10 cellular contexts compared by ENCODE assay signal in the genomic region with DNA sequence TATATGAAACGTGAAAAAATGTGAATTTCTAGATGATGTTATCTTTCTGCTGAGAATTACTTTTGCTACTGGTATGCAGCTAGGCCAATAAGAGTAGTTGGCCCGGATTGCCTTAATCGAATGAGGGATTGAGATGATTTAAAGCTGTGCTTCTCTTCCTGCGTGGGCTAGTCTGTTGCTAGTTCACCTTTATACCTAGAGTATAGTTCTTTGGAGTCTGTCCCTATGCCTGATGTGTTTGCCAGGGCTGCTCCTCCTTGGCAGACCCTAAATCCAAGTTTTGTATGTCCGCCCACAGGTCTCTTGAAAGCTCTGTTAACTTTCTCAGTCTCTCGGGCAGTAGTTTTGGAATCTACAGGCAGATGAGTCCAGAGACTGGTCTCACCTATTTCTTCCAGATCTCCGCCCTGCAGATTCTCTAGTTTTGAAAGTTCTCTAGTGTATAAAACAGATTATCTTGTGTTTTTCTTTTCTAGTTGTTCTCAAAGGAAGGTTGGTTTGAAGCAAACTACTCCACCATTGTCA.
DNase-seq lines count a peak whose midpoint lies in the region; ATAC-seq and TF ChIP-seq lines count a peak whose summit lies in the region.
"Had no signal": no experiment of that assay in that cellular context is flagged by ENCODE, and none has a peak within 500 bp of the region (broad histone marks: within the 10 kb centered on the region; RNA-seq: fewer than 3 reads in every experiment).

No MANE protein-coding gene starts in this region.

- H3K4me3 ChIP-seq in heart right ventricle = no peak overlapping the region
- H3K4me3 ChIP-seq in esophagus muscularis mucosa = no peak overlapping the region
- H3K4me3 ChIP-seq in tibial nerve = no peak overlapping the region
- H3K4me3 ChIP-seq in H7 (ENCODE audit: insufficient read depth, low read depth, low read length) = no peak overlapping the region
- H3K4me3 ChIP-seq: A549, ovary had no signal

- DNase-seq in heart right ventricle = no peak
- no peak for DNase-seq in Right ventricle myocardium inferior (ENCODE audit: missing footprints)
- DNase-seq in esophagus muscularis mucosa (ENCODE audit: extremely low spot score) = no peak
- no peak for DNase-seq in tibial nerve (ENCODE audit: low spot score in 2 of 2)
- no peak for DNase-seq in activated CD4-positive, alpha-beta T cell treated with anti-CD3 and anti-CD28 coated beads, Interleukin-2, amount 10 ng/mL, durations not matched to agents 24 days and 14 days
- no peak for DNase-seq in H7
- no peak for DNase-seq in NCI-H1930 (lab: John Stamatoyannopoulos, UW)
- DNase-seq: ovary had no signal

- intact Hi-C loops in heart right ventricle (cut with DNase I) = loop anchor here in 1 of 10 donors (5.0 kb wide), 1 partner anchor 42 kb away; no protein-coding TSS in a partner anchor
- intact Hi-C loops in Right ventricle myocardium inferior (cut with DNase I) = no loop called here
- intact Hi-C loops in esophagus muscularis mucosa (cut with DNase I) = no loop called here
- intact Hi-C loops in activated CD4-positive, alpha-beta T cell treated with anti-CD3 and anti-CD28 coated beads, Interleukin-2, amount 10 ng/mL, durations not matched to agents 24 days and 14 days (cut with micrococcal nuclease) = no loop called here

- no peak for TF ChIP-seq CTCF in heart right ventricle (IDR thresholded peaks at IDR 0.05)
- TF ChIP-seq CTCF in esophagus muscularis mucosa (IDR thresholded peaks at IDR 0.05) = no peak
- TF ChIP-seq CTCF in tibial nerve (IDR thresholded peaks at IDR 0.05) = no peak

- H3K27me3 Mint-ChIP-seq in activated CD4-positive, alpha-beta T cell treated with anti-CD3 and anti-CD28 coated beads, Interleukin-2, amount 10 ng/mL, durations not matched to agents 24 days and 14 days = no peaks in the 10 kb centered on the region

- peaks cover 0 to 90% (median 75%) of the 10 kb centered on the region in 9 donors for H3K4me1 ChIP-seq in heart right ventricle
- H3K4me1 ChIP-seq in esophagus muscularis mucosa = peaks cover 36 to 48% (median 44%) of the 10 kb centered on the region in 4 donors
- peaks cover 0 to 43% (median 10%) of the 10 kb centered on the region in 4 donors for H3K4me1 ChIP-seq in tibial nerve

- H3K36me3 Mint-ChIP-seq in activated CD4-positive, alpha-beta T cell treated with anti-CD3 and anti-CD28 coated beads, Interleukin-2, amount 10 ng/mL, durations not matched to agents 24 days and 14 days (ENCODE audit: low read depth) = peaks cover 30% of the 10 kb centered on the region

- TF ChIP-seq EP300 in esophagus muscularis mucosa (IDR thresholded peaks at IDR 0.05) (no peak), tibial nerve (IDR thresholded peaks at IDR 0.05) (no peak)

- H3K27ac Mint-ChIP-seq in activated CD4-positive, alpha-beta T cell treated with anti-CD3 and anti-CD28 coated beads, Interleukin-2, amount 10 ng/mL, durations not matched to agents 24 days and 14 days = no peak overlapping the region

- peaks cover 13% of the 10 kb centered on the region for H3K9me3 Mint-ChIP-seq in activated CD4-positive, alpha-beta T cell treated with anti-CD3 and anti-CD28 coated beads, Interleukin-2, amount 10 ng/mL, durations not matched to agents 24 days and 14 days

- H3K27me3 ChIP-seq in heart right ventricle = no peaks in the 10 kb centered on the region
- H3K27me3 ChIP-seq in esophagus muscularis mucosa = no peaks in the 10 kb centered on the region
- H3K27me3 ChIP-seq in tibial nerve = no peaks in the 10 kb centered on the region
- no peaks in the 10 kb centered on the region for H3K27me3 ChIP-seq in H7 (ENCODE audit: control insufficient read depth, insufficient read depth, low read length)
- H3K27me3 ChIP-seq: ovary had no signal

- peaks cover 0 to 29% (median 2%) of the 10 kb centered on the region in 9 donors for H3K36me3 ChIP-seq in heart right ventricle
- no peaks in the 10 kb centered on the region for H3K36me3 ChIP-seq in esophagus muscularis mucosa
- peaks cover 0 to 11% (median 0%) of the 10 kb centered on the region in 3 donors for H3K36me3 ChIP-seq in tibial nerve
- no peaks in the 10 kb centered on the region; the same call in 1 of the 2 replicates for H3K36me3 ChIP-seq in H7 (replicated peaks; ENCODE audit: control insufficient read depth, insufficient read depth, low read length)
- H3K36me3 ChIP-seq: ovary had no signal

- peaks cover 13% of the 10 kb centered on the region for H3K4me1 Mint-ChIP-seq in activated CD4-positive, alpha-beta T cell treated with anti-CD3 and anti-CD28 coated beads, Interleukin-2, amount 10 ng/mL, durations not matched to agents 24 days and 14 days

- no peak for ATAC-seq in heart right ventricle
- ATAC-seq in Right ventricle myocardium inferior = no peak
- ATAC-seq in HG03432 (IDR thresholded peaks at IDR 0.05; ENCODE audit: unreplicated experiment) = peak; percentile 21
- ATAC-seq: A549 had no signal

- H3K27ac ChIP-seq in heart right ventricle = peak overlapping the region in 7 of 10 donors; percentile 10 to 76 (median 59)
- H3K27ac ChIP-seq in esophagus muscularis mucosa (replicated peaks in 1 of 4) = peak overlapping the region; percentile 0 to 47 (median 26)
- peak overlapping the region in 3 of 4 donors; percentile 51 to 56 (median 55) for H3K27ac ChIP-seq in tibial nerve
- H3K27ac ChIP-seq: A549, ovary had no signal

- H3K4me3 Mint-ChIP-seq in activated CD4-positive, alpha-beta T cell treated with anti-CD3 and anti-CD28 coated beads, Interleukin-2, amount 10 ng/mL, durations not matched to agents 24 days and 14 days = no peak overlapping the region

- H3K9me3 ChIP-seq in heart right ventricle = peaks cover 0 to 5% (median 0%) of the 10 kb centered on the region in 11 donors
- no peaks in the 10 kb centered on the region for H3K9me3 ChIP-seq in esophagus muscularis mucosa
- peaks cover 0 to 3% (median 0%) of the 10 kb centered on the region in 4 donors for H3K9me3 ChIP-seq in tibial nerve
- H3K9me3 ChIP-seq: A549, ovary had no signal

- TF ChIP-seq POLR2A in esophagus muscularis mucosa (IDR thresholded peaks at IDR 0.05; ENCODE audit: low read depth) (no peak), tibial nerve (IDR thresholded peaks at IDR 0.05) (no peak)

- WGBS in heart right ventricle, 2 donors = 70 to 71% methylated on average over 7 of the region's 7 CpGs
- 83% methylated on average over 7 of the region's 7 CpGs for WGBS in esophagus muscularis mucosa
- 69 to 80% methylated on average over 7 of the region's 7 CpGs for WGBS in tibial nerve, 2 donors
